Comparison of ENCODE assay signal across 8 cellular contexts in the genomic region with DNA sequence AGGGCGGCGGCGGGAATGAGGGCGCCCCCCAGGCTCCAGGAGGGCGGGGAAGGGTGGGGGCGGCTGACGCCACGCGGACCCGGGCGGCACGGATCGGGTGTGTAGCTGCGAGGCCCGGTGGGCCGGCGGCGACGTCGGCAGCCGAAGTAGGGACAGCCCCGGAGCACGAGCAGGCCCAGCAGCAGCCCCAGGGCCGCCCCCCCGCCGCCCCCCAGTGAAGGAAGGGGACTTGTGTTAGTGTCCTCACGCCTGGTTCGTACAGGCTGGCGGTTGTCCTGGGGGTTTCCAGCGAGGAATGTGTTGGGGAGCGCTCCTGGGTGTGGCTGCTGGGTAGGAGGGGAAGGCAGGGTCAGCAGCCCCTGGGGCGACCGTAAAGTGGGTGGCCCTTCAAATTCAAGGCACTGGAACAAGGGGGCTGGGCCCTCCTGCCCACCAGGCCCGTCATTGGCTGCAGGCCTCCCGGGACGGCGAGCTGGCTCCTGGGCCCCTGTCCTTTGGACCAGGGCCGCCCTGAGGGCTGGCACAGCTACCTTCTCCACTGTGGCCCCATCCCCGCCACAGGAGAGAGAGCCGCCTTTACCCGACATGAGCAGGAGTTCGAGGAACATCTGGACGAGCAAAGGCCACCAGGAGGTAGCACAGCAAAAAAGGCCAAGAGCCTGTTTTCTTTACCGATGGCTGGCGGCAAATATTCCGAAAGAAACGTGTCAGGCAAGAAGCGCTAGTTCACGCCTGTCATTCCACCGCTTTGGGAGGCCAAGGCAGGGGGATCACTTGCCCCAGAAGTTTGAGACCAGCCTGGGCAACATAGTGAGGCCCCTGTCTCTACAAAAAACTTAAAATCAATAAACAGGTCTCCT. TPM values are rescaled to one million over a fixed set of nuclear protein-coding genes. Genes with fewer than 3 reads are reported as not detected.
DNase-seq lines count a peak whose midpoint lies in the region.

No MANE protein-coding gene starts in this region.

- peaks cover 25% of the 10 kb centered on the region for H3K4me1 Mint-ChIP-seq in activated naive CD4-positive, alpha-beta T cell treated with anti-CD3 and anti-CD28 coated beads, Interleukin-2, amount 10 ng/mL, durations not matched to agents 7 days and 5 days

- CTCF ChIA-PET in activated naive CD4-positive, alpha-beta T cell treated with anti-CD3 and anti-CD28 coated beads, Interleukin-2, amount 10 ng/mL, durations not matched to agents 7 days and 5 days (lab: Charles Lee), result interaction anchor here (1.1 to 5.3 kb wide), 2 partner anchors 146 to 151 kb away, joined by 3 to 53 read pairs; no protein-coding TSS in a partner anchor

- H3K36me3 ChIP-seq in KOPT-K1 (ENCODE audit: insufficient read depth, low read length) (peaks cover 23% of the 10 kb centered on the region; the same call in 1 of the 2 replicates), iPS DF 6.9 (ENCODE audit: control insufficient read depth, insufficient read depth, low read length) (peaks cover 6% of the 10 kb centered on the region), skeletal muscle satellite cell (ENCODE audit: insufficient read depth, low read length) (peaks cover 18% of the 10 kb centered on the region)

- H3K27me3 Mint-ChIP-seq in activated naive CD4-positive, alpha-beta T cell treated with anti-CD3 and anti-CD28 coated beads, Interleukin-2, amount 10 ng/mL, durations not matched to agents 7 days and 5 days, result peaks cover 12% of the 10 kb centered on the region

- peak overlapping the region; percentile 79 for H3K4me3 Mint-ChIP-seq in activated naive CD4-positive, alpha-beta T cell treated with anti-CD3 and anti-CD28 coated beads, Interleukin-2, amount 10 ng/mL, durations not matched to agents 7 days and 5 days

- WGBS in adipose tissue, 3 donors, result 9 to 12% (median 11%) methylated on average over 46 to 50 of the region's 50 CpGs
- no CpG with 5 or more reads among the region's 50 CpGs for whole genome bisulfite sequencing in iPS DF 6.9 (ENCODE audit: insufficient coverage, insufficient read length)

- H3K9me3 ChIP-seq in KOPT-K1 (ENCODE audit: insufficient read depth, low read length, poor library complexity, severe bottlenecking) (no peaks in the 10 kb centered on the region), iPS DF 6.9 (ENCODE audit: control insufficient read depth, insufficient read depth, low read length) (no peaks in the 10 kb centered on the region), skeletal muscle satellite cell (replicated peaks; ENCODE audit: low read length) (no peaks in the 10 kb centered on the region)

- H3K4me3 ChIP-seq in iPS DF 6.9 (ENCODE audit: low read length) (peak overlapping the region; percentile 59), skeletal muscle satellite cell (ENCODE audit: low read length) (peak overlapping the region; percentile 98)

- no peaks in the 10 kb centered on the region for H3K9me3 Mint-ChIP-seq in activated naive CD4-positive, alpha-beta T cell treated with anti-CD3 and anti-CD28 coated beads, Interleukin-2, amount 10 ng/mL, durations not matched to agents 7 days and 5 days

- peak overlapping the region; percentile 87 for H3K27ac ChIP-seq in KOPT-K1 (ENCODE audit: low read depth, low read length, poor library complexity, severe bottlenecking)
- H3K27ac ChIP-seq in adipose tissue (ENCODE audit: low read depth, low read length), result peak overlapping the region; percentile 61
- no peak overlapping the region for H3K27ac ChIP-seq in iPS DF 6.9 (ENCODE audit: low read length)

- peak overlapping the region; percentile 93 for H3K9ac ChIP-seq in skeletal muscle satellite cell (ENCODE audit: low read depth, low read length)

- H3K36me3 Mint-ChIP-seq in activated naive CD4-positive, alpha-beta T cell treated with anti-CD3 and anti-CD28 coated beads, Interleukin-2, amount 10 ng/mL, durations not matched to agents 7 days and 5 days, result peaks cover 6% of the 10 kb centered on the region

- H3K27ac Mint-ChIP-seq in activated naive CD4-positive, alpha-beta T cell treated with anti-CD3 and anti-CD28 coated beads, Interleukin-2, amount 10 ng/mL, durations not matched to agents 7 days and 5 days, result peak overlapping the region; percentile 75

- H3K27me3 ChIP-seq in iPS DF 6.9 (ENCODE audit: control insufficient read depth, insufficient read depth, low read length) (no peaks in the 10 kb centered on the region), skeletal muscle satellite cell (ENCODE audit: control insufficient read depth, insufficient read depth, low read length) (peaks cover 5% of the 10 kb centered on the region)

- DNase-seq in activated naive CD4-positive, alpha-beta T cell treated with anti-CD3 and anti-CD28 coated beads, Interleukin-2, amount 10 ng/mL, durations not matched to agents 7 days and 5 days, result no peak
- DNase-seq in activated naive CD4-positive, alpha-beta T cell treated with anti-CD3 and anti-CD28 coated beads, Interleukin-2, amount 50 U/mL, for 16 hours, result no peak
- DNase-seq in iPS DF 6.9 (ENCODE audit: low read depth, low spot score), result no peak
- no peak for DNase-seq in NCI-H748 treated with DMSO at 0.1 percent for 48 hours (lab: John Stamatoyannopoulos, UW)
- no peak for DNase-seq in GM19238 (ENCODE audit: insufficient read length, low spot score)

- peak overlapping the region; percentile 82 for H3K4me2 ChIP-seq in skeletal muscle satellite cell (ENCODE audit: low read length)

- H3K4me1 ChIP-seq in iPS DF 6.9 (ENCODE audit: control insufficient read depth, insufficient read depth, low read length) (peaks cover 4% of the 10 kb centered on the region), skeletal muscle satellite cell (ENCODE audit: control insufficient read depth, insufficient read depth, low read length) (peaks cover 19% of the 10 kb centered on the region)

RNA-seq across cellular contexts. Expression of gene TMEM250, which starts 0.8 kb away (rescaled TPM):
- 10 to 100 TPM; 14.9 to 25.9 (median 20.4) TPM for polyA plus RNA-seq in adipose tissue
- 39.0 and 51.5 TPM in 2 replicates for total RNA-seq in skeletal muscle satellite cell (2012; rRNA removed)

RNA-seq across cellular contexts. Expression of gene NACC2, which starts 24.4 kb away (rescaled TPM):
- 10 to 100 TPM in 1 of 3 donors, 1 to 10 TPM in 2; 5.3 to 15.5 (median 9.1) TPM for polyA plus RNA-seq in adipose tissue
- 19.9 and 20.0 TPM in 2 replicates for total RNA-seq in skeletal muscle satellite cell (2012; rRNA removed)
